1 cellular context compared by ENCODE assay signal in genomic region chr9:128022886-128023285, GRCh38.
TF ChIP-seq lines count a peak whose summit lies in the region.

No MANE protein-coding gene starts in this region.

TF ChIP-seq in IMR-90, 13 proteins besides CTCF, POLR2A, EP300 and RAD21:
- no peak for TF ChIP-seq RCOR1 (IDR thresholded peaks at IDR 0.05; ENCODE audit: insufficient replicate concordance, low read length)
- no peak for TF ChIP-seq CEBPB (IDR thresholded peaks at IDR 0.05; ENCODE audit: low read depth, low read length)
- TF ChIP-seq RFX5 (IDR thresholded peaks at IDR 0.05; ENCODE audit: low read depth, low read length): no peak
- no peak for TF ChIP-seq NFE2L2 (IDR thresholded peaks at IDR 0.05; ENCODE audit: low read depth, low read length)
- no peak for TF ChIP-seq MAZ (IDR thresholded peaks at IDR 0.05; ENCODE audit: borderline replicate concordance, low read depth, low read length)
- TF ChIP-seq SMC3 (IDR thresholded peaks at IDR 0.05; ENCODE audit: low read depth, low read length): no peak
- no peak for TF ChIP-seq ELK1 (IDR thresholded peaks at IDR 0.05; ENCODE audit: borderline replicate concordance, low read depth, low read length)
- no peak for TF ChIP-seq CHD1 (IDR thresholded peaks at IDR 0.05; ENCODE audit: low read depth, low read length)
